In the genomic region with DNA sequence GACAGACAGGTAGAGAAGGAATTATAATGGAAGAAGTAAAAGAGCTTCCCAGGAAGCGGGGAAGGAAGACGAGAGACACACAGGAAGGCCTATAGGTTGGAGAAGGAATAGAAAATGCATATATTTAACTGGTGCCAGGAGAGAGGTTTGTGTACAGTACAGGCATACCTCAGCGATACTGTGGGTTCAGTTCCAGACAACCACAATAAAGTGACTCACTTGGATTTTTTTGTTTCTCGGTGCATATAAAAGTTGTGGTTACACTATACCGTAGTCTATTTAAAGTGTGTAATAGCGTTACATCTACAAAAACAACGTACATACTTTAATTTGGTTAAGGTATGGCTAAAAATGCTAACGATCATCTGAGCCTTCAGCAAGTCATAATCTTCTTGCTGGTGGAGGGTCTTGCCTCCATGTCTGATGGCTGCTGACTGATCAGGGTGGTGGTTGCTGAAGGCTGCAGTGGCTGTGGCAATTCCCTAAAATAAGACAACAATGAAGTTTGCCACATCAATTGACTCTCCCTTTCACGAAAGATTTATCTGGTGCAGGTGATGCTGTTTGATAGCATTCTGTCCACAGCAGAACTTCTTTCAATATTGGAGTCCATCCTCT, we compare ENCODE assay signal across 11 cellular contexts. TPM values are rescaled to one million over a fixed set of nuclear protein-coding genes. Genes with fewer than 3 reads are reported as not detected.
A peak's percentile ranks its signal among the peaks of the same experiment; 100 is the strongest.
DNase-seq lines count a peak whose midpoint lies in the region; ATAC-seq and TF ChIP-seq lines count a peak whose summit lies in the region.
"Had no signal": no experiment of that assay in that cellular context is flagged by ENCODE, and none has a peak within 500 bp of the region (broad histone marks: within the 10 kb centered on the region; RNA-seq: fewer than 3 reads in every experiment).

No MANE protein-coding gene starts in this region.

- no peak overlapping the region for H2AFZ ChIP-seq in mesenchymal stem cell (ENCODE audit: low read depth, low read length)

- H3K4me1 ChIP-seq in mesenchymal stem cell (ENCODE audit: control insufficient read depth, insufficient read depth, low read depth, low read length): peaks cover 16% of the 10 kb centered on the region
- H3K4me1 ChIP-seq in right lobe of liver: no peaks in the 10 kb centered on the region

- peak overlapping the region; percentile 86 to 96 for H3K27ac Mint-ChIP-seq in T-cell
- H3K27ac Mint-ChIP-seq in activated naive CD4-positive, alpha-beta T cell treated with anti-CD3 and anti-CD28 coated beads, Interleukin-2, amount 50 U/mL, for 24 hours: peak overlapping the region; percentile 97

- H3K9me3 Mint-ChIP-seq in T-cell: no peaks in the 10 kb centered on the region
- peaks cover 5% of the 10 kb centered on the region for H3K9me3 Mint-ChIP-seq in activated naive CD4-positive, alpha-beta T cell treated with anti-CD3 and anti-CD28 coated beads, Interleukin-2, amount 50 U/mL, for 24 hours

- DNase-seq in EL: peak; percentile 80
- peak in 13 of 34 experiments; percentile 3 to 44 (median 17) for DNase-seq in T-cell
- peak; percentile 31 for DNase-seq in mesenchymal stem cell
- DNase-seq in right lobe of liver: no peak
- DNase-seq in NCI-H510A treated with DMSO at 0.1 percent for 48 hours (lab: John Stamatoyannopoulos, UW): no peak
- DNase-seq in NCI-H1436 (lab: John Stamatoyannopoulos, UW): no peak
- DNase-seq: kidney glomerular epithelial cell, NCI-H2029, ovary had no signal

- no peak overlapping the region for H3K4me2 ChIP-seq in mesenchymal stem cell (ENCODE audit: low read length, poor library complexity, severe bottlenecking)

- H3K4me3 ChIP-seq in mesenchymal stem cell (ENCODE audit: insufficient read depth in 1 of 2, low read depth in 1 of 2, low read length in 2 of 2) (no peak overlapping the region), right lobe of liver (no peak overlapping the region)
- H3K4me3 ChIP-seq: ovary had no signal

- no peak overlapping the region for H3K14ac ChIP-seq in mesenchymal stem cell (ENCODE audit: low read length in 2 of 2)

- H2AK5ac ChIP-seq in mesenchymal stem cell (ENCODE audit: low read length, severe bottlenecking): no peak overlapping the region

- H3K27me3 Mint-ChIP-seq in T-cell: no peaks in the 10 kb centered on the region
- no peaks in the 10 kb centered on the region for H3K27me3 Mint-ChIP-seq in activated naive CD4-positive, alpha-beta T cell treated with anti-CD3 and anti-CD28 coated beads, Interleukin-2, amount 50 U/mL, for 24 hours

- H3K4me1 Mint-ChIP-seq in T-cell: peaks cover 53 to 55% (median 54%) of the 10 kb centered on the region in 3 donors
- H3K4me1 Mint-ChIP-seq in activated naive CD4-positive, alpha-beta T cell treated with anti-CD3 and anti-CD28 coated beads, Interleukin-2, amount 50 U/mL, for 24 hours: peaks cover 53% of the 10 kb centered on the region

- H3K9me3 ChIP-seq in mesenchymal stem cell (ENCODE audit: control insufficient read depth, low read length): no peaks in the 10 kb centered on the region
- no peaks in the 10 kb centered on the region for H3K9me3 ChIP-seq in right lobe of liver
- H3K9me3 ChIP-seq: ovary had no signal

- H3K79me1 ChIP-seq in mesenchymal stem cell (replicated peaks; ENCODE audit: low read length, poor library complexity, severe bottlenecking): peaks cover 11% of the 10 kb centered on the region

- H3K36me3 Mint-ChIP-seq in T-cell: peaks cover 43% of the 10 kb centered on the region
- H3K36me3 Mint-ChIP-seq in activated naive CD4-positive, alpha-beta T cell treated with anti-CD3 and anti-CD28 coated beads, Interleukin-2, amount 50 U/mL, for 24 hours: peaks cover 31% of the 10 kb centered on the region

- POLR2A ChIA-PET in T-cell (lab: Charles Lee): no interaction called here

- no peak for TF ChIP-seq POLR2A in right lobe of liver (IDR thresholded peaks at IDR 0.05)

- no peak overlapping the region for H4K8ac ChIP-seq in mesenchymal stem cell (ENCODE audit: low read length)

- no peak overlapping the region for H2BK12ac ChIP-seq in mesenchymal stem cell (ENCODE audit: low read length in 2 of 2)

- no peak for TF ChIP-seq CTCF in right lobe of liver (IDR thresholded peaks at IDR 0.05)

- WGBS in mesenchymal stem cell: 95% methylated on average over 9 of the region's 9 CpGs
- WGBS in right lobe of liver (ENCODE audit: insufficient coverage, low coverage, low lambda C conversion rate, missing lambda C conversion rate): 68% methylated on average over 8 of the region's 9 CpGs

- H4K91ac ChIP-seq in mesenchymal stem cell (ENCODE audit: low read length): no peak overlapping the region

- H3K18ac ChIP-seq in mesenchymal stem cell (ENCODE audit: low read depth in 1 of 2, low read length in 2 of 2): no peak overlapping the region

- ATAC-seq in T-cell (replicated peaks in 1 of 4): peak; percentile 70 to 79 (median 72)
- ATAC-seq in right lobe of liver: no peak
- no peak for ATAC-seq in GM19035 (IDR thresholded peaks at IDR 0.05; ENCODE audit: unreplicated experiment)

- CTCF ChIA-PET in T-cell (lab: Charles Lee): no interaction called here

- peak overlapping the region; percentile 37 to 72 (median 57) for H3K4me3 Mint-ChIP-seq in T-cell
- peak overlapping the region; percentile 74 for H3K4me3 Mint-ChIP-seq in activated naive CD4-positive, alpha-beta T cell treated with anti-CD3 and anti-CD28 coated beads, Interleukin-2, amount 50 U/mL, for 24 hours

- no peak overlapping the region for H2BK5ac ChIP-seq in mesenchymal stem cell (ENCODE audit: low read depth, low read length, poor library complexity, severe bottlenecking)

- H3K36me3 ChIP-seq in mesenchymal stem cell (ENCODE audit: control insufficient read depth in 1 of 2, insufficient read depth in 2 of 2, low read depth in 1 of 2, low read length in 2 of 2) (peaks cover 27 to 66% of the 10 kb centered on the region in 2 experiments), right lobe of liver (peaks cover 7 to 43% (median 7%) of the 10 kb centered on the region in 4 donors)
- H3K36me3 ChIP-seq: ovary had no signal

- intact Hi-C loops in right lobe of liver (cut with DNase I): no loop called here

- H3K9ac ChIP-seq in mesenchymal stem cell (ENCODE audit: low read length): no peak overlapping the region

- H3K23ac ChIP-seq in mesenchymal stem cell (ENCODE audit: low read length in 2 of 2): no peak overlapping the region

- peak overlapping the region; percentile 61 for H3K27ac ChIP-seq in mesenchymal stem cell (ENCODE audit: low read length, poor library complexity, severe bottlenecking)
- no peak overlapping the region for H3K27ac ChIP-seq in right lobe of liver
- H3K27ac ChIP-seq: ovary had no signal

- H2BK15ac ChIP-seq in mesenchymal stem cell (ENCODE audit: low read depth, poor library complexity, severe bottlenecking): no peak overlapping the region

- no peak overlapping the region for H3K4ac ChIP-seq in mesenchymal stem cell (ENCODE audit: low read depth in 1 of 2, low read length in 2 of 2)

- no peak overlapping the region for H2BK120ac ChIP-seq in mesenchymal stem cell (ENCODE audit: low read depth, low read length)

- H3K27me3 ChIP-seq in mesenchymal stem cell (ENCODE audit: control insufficient read depth in 1 of 2, insufficient read depth in 1 of 2, low read length in 2 of 2): no peaks in the 10 kb centered on the region
- no peaks in the 10 kb centered on the region for H3K27me3 ChIP-seq in right lobe of liver
- H3K27me3 ChIP-seq: ovary had no signal

RNA-seq across cellular contexts. Expression of gene YARS1, which starts 16.0 kb away (rescaled TPM):
- total RNA-seq in T-cell: 100 to 1,000 TPM in 3 of 5 donors, 10 to 100 TPM in 2; 88.9 to 197 (median 172) TPM
- polyA plus RNA-seq in mesenchymal stem cell (2013, experiment 1 of 2): 121 TPM
- 121 TPM for polyA plus RNA-seq in mesenchymal stem cell (2013, experiment 2 of 2)
- total RNA-seq in right lobe of liver: 10 to 100 TPM; 37.4 to 84.3 (median 53.5) TPM

RNA-seq across cellular contexts. Expression of gene S100PBP, which starts 16.2 kb away (rescaled TPM):
- total RNA-seq in T-cell (10 to 100 TPM; 46.6 to 77.6 (median 63.6) TPM), right lobe of liver (10 to 100 TPM in 4 of 6 experiments, 1 to 10 TPM in 2; 7.6 to 14.6 (median 10.5) TPM)
- 11.4 TPM for polyA plus RNA-seq in mesenchymal stem cell (2013, experiment 1 of 2)
- polyA plus RNA-seq in mesenchymal stem cell (2013, experiment 2 of 2): 11.2 TPM

Comparison
In these comparisons a context has a peak if more than half of its experiments do, and no peak if none do; other contexts are left out.
1. DNase-seq: peak in EL (single experiment) and mesenchymal stem cell (single experiment); none in right lobe of liver (0 of 3), NCI-H510A treated with DMSO at 0.1 percent for 48 hours (single experiment) and NCI-H1436 (single experiment).
2. ATAC-seq: peak in T-cell (4 of 4); none in right lobe of liver (0 of 4) and GM19035 (single experiment).